24 cellular contexts compared by ENCODE assay signal in genomic region chr3:54827056-54827687, GRCh38.
A peak's percentile ranks its signal among the peaks of the same experiment; 100 is the strongest.
DNase-seq lines count a peak whose midpoint lies in the region; ATAC-seq, FAIRE-seq and TF ChIP-seq lines count a peak whose summit lies in the region.
"Had no signal": no experiment of that assay in that cellular context is flagged by ENCODE, and none has a peak within 500 bp of the region (broad histone marks: within the 10 kb centered on the region; RNA-seq: fewer than 3 reads in every experiment).

No MANE protein-coding gene starts in this region.

- no peak for TF ChIP-seq CTCF in mammary epithelial cell (conservative IDR thresholded peaks at IDR 0.05 in 1 of 2, IDR thresholded peaks at IDR 0.05 in 1 of 2; ENCODE audit: extremely low read depth in 1 of 2, insufficient read depth in 1 of 2, low read depth in 1 of 2, low read length in 2 of 2)
- no peak for TF ChIP-seq CTCF in MCF 10A (IDR thresholded peaks at IDR 0.05; ENCODE audit: unreplicated experiment)
- no peak for TF ChIP-seq CTCF in keratinocyte (optimal IDR thresholded peaks at IDR 0.05 in 1 of 3, IDR thresholded peaks at IDR 0.05 in 1 of 3, conservative IDR thresholded peaks at IDR 0.05 in 1 of 3; ENCODE audit: extremely low read depth in 1 of 3, insufficient read depth in 2 of 3, low read length in 3 of 3)
- no peak for TF ChIP-seq CTCF in vagina (IDR thresholded peaks at IDR 0.05)
- no peak for TF ChIP-seq CTCF in GM23338 (conservative IDR thresholded peaks at IDR 0.05; ENCODE audit: low read depth in 2 of 2)

- H2AFZ ChIP-seq in mammary epithelial cell (ENCODE audit: low read depth, low read length) (peak overlapping the region; percentile 46), keratinocyte (ENCODE audit: control insufficient read depth, low read length) (no peak overlapping the region), GM23338 (no peak overlapping the region)
- H2AFZ ChIP-seq: PC-9 had no signal

- POLR2A ChIA-PET in MCF 10A (lab: Yijun Ruan, JAX) = no interaction called here

- DNase-seq in mammary epithelial cell (no peak), MCF 10A (ENCODE audit: unreplicated experiment) (no peak), caudate nucleus (lab: John Stamatoyannopoulos, UW) (peak in 4 of 61 donors; percentile 26 to 42 (median 36)), keratinocyte (ENCODE audit: low read depth, low spot score) (no peak), vagina (ENCODE audit: extremely low spot score in 2 of 2) (no peak), 8988T (no peak), GM23338 (ENCODE audit: low spot score) (no peak), posterior cingulate gyrus (no peak)
- DNase-seq: CD4-positive, alpha-beta T cell; DMS53; H7; Karpas-422; MV-4-11; NCI-H1105; NCI-H1436 treated with DMSO at 0.1 percent for 48 hours; NCI-H2029; NCI-H446; NCI-H526; PC-9; SJCRH30 had no signal

- intact Hi-C loops in mammary epithelial cell (cut with micrococcal nuclease) = no loop called here
- intact Hi-C loops in MCF 10A (cut with micrococcal nuclease) = no loop called here
- intact Hi-C loops in vagina (cut with DNase I) = no loop called here
- intact Hi-C loops in posterior cingulate gyrus (cut with DNase I) = no loop called here

- no peaks in the 10 kb centered on the region for H3K79me2 ChIP-seq in mammary epithelial cell (ENCODE audit: insufficient read depth, low read length)
- H3K79me2 ChIP-seq in keratinocyte (ENCODE audit: control insufficient read depth, insufficient read depth, low read length) = no peaks in the 10 kb centered on the region
- H3K79me2 ChIP-seq in GM23338 (replicated peaks; ENCODE audit: insufficient read depth) = no peaks in the 10 kb centered on the region

- dilution Hi-C loops in mammary epithelial cell (cut with HindIII; ENCODE audit: low sequenced_read_pairs) = no loop called here
- dilution Hi-C loops in keratinocyte (cut with MboI; ENCODE audit: extremely low pct_ligation_motif_present, low sequenced_read_pairs) = no loop called here

- H3F3A ChIP-seq in GM23338 (replicated peaks; ENCODE audit: low read depth) = no peaks in the 10 kb centered on the region

- H3K27ac ChIP-seq in mammary epithelial cell (ENCODE audit: insufficient read depth, low read depth, low read length) (no peak overlapping the region), caudate nucleus (ENCODE audit: low read depth, low read length) (peak overlapping the region; percentile 6), keratinocyte (ENCODE audit: control insufficient read depth, insufficient read depth, low read length) (no peak overlapping the region), vagina (peak overlapping the region; percentile 17), GM23338 (ENCODE audit: low read depth) (no peak overlapping the region)
- H3K27ac ChIP-seq: BLaER1 treated with 17β-estradiol and CSF1 and Interleukin-3, amounts not matched to agents 10 nM and 100 nM; PC-9; SJCRH30 had no signal

- H3K4me1 Mint-ChIP-seq in MCF 10A (ENCODE audit: insufficient read depth, unreplicated experiment) (no peaks in the 10 kb centered on the region), GM23338 (peaks cover 2% of the 10 kb centered on the region; the same call in 1 of the 3 replicates)

- H3K36me3 ChIP-seq in mammary epithelial cell (ENCODE audit: insufficient read depth, low read length) (no peaks in the 10 kb centered on the region), keratinocyte (ENCODE audit: control insufficient read depth in 2 of 2, extremely low read depth in 1 of 2, insufficient read depth in 2 of 2, low read length in 2 of 2) (no peaks in the 10 kb centered on the region), vagina (no peaks in the 10 kb centered on the region), GM23338 (ENCODE audit: insufficient read depth) (0 out of 2 replicates have a peak, but pooled peaks cover 3% of the 10 kb centered on the region)
- H3K36me3 ChIP-seq: BLaER1 treated with 17β-estradiol and CSF1 and Interleukin-3, amounts not matched to agents 10 nM and 100 nM; SJCRH30 had no signal

- WGBS in mammary epithelial cell (ENCODE audit: low coverage, missing lambda C conversion rate) = 53% methylated on average over 9 of the region's 9 CpGs

- no peaks in the 10 kb centered on the region for H3K9me1 ChIP-seq in keratinocyte (ENCODE audit: control insufficient read depth, extremely low read depth, insufficient read depth, low read length)

- H3K4me3 Mint-ChIP-seq in MCF 10A (ENCODE audit: unreplicated experiment) = no peak overlapping the region
- no peak overlapping the region for H3K4me3 Mint-ChIP-seq in GM23338
- H3K4me3 Mint-ChIP-seq: CD4-positive, alpha-beta T cell had no signal

- ATAC-seq in GM23338 = no peak
- ATAC-seq: Right ventricle myocardium inferior had no signal

- peaks cover 14% of the 10 kb centered on the region for H3K4me1 ChIP-seq in mammary epithelial cell (ENCODE audit: insufficient read depth, low read length)
- no peaks in the 10 kb centered on the region for H3K4me1 ChIP-seq in keratinocyte (ENCODE audit: control insufficient read depth, extremely low read depth, insufficient read depth, low read length)
- H3K4me1 ChIP-seq in vagina = peaks cover 15% of the 10 kb centered on the region
- 0 out of 2 replicates have a peak, but pooled peaks cover 3% of the 10 kb centered on the region for H3K4me1 ChIP-seq in GM23338 (ENCODE audit: insufficient read depth)
- H3K4me1 ChIP-seq: BLaER1 treated with 17β-estradiol and CSF1 and Interleukin-3, amounts not matched to agents 10 nM and 100 nM; SJCRH30 had no signal

- no peaks in the 10 kb centered on the region for H3K9me3 Mint-ChIP-seq in MCF 10A (ENCODE audit: unreplicated experiment)
- peaks cover 18% of the 10 kb centered on the region for H3K9me3 Mint-ChIP-seq in GM23338

- H3K9me3 ChIP-seq in mammary epithelial cell (replicated peaks; ENCODE audit: insufficient read depth, low read length) (peaks cover 3% of the 10 kb centered on the region), keratinocyte (ENCODE audit: control insufficient read depth, low read depth, low read length) (no peaks in the 10 kb centered on the region), vagina (no peaks in the 10 kb centered on the region)
- H3K9me3 ChIP-seq: SJCRH30 had no signal

- H3K9me2 ChIP-seq in GM23338 (ENCODE audit: insufficient read depth) = no peaks in the 10 kb centered on the region

- no peak overlapping the region for H3K4me2 ChIP-seq in mammary epithelial cell (ENCODE audit: insufficient read depth, low read depth, low read length)
- H3K4me2 ChIP-seq in keratinocyte (ENCODE audit: control insufficient read depth, extremely low read depth, insufficient read depth, low read depth, low read length) = no peak overlapping the region
- no peak overlapping the region for H3K4me2 ChIP-seq in GM23338
- H3K4me2 ChIP-seq: BLaER1 treated with 17β-estradiol and CSF1 and Interleukin-3, amounts not matched to agents 10 nM and 100 nM; PC-9 had no signal

- H3K4me3 ChIP-seq in mammary epithelial cell (replicated peaks in 1 of 3; ENCODE audit: insufficient read depth in 1 of 3, low read depth in 2 of 3, low read length in 3 of 3) (no peak overlapping the region), keratinocyte (ENCODE audit: control insufficient read depth in 2 of 3, extremely low read depth in 1 of 3, insufficient read depth in 2 of 3, low read depth in 1 of 3, low read length in 3 of 3) (no peak overlapping the region), vagina (no peak overlapping the region), GM23338 (no peak overlapping the region)
- H3K4me3 ChIP-seq: BLaER1 treated with 17β-estradiol and CSF1 and Interleukin-3, amounts not matched to agents 10 nM and 100 nM; PC-9; SJCRH30 had no signal

- H4K20me1 ChIP-seq in mammary epithelial cell (ENCODE audit: insufficient read depth, low read length) = no peaks in the 10 kb centered on the region
- H4K20me1 ChIP-seq in keratinocyte (ENCODE audit: control insufficient read depth, extremely low read depth, insufficient read depth, low read length) = no peaks in the 10 kb centered on the region
- H4K20me1 ChIP-seq in GM23338 (replicated peaks; ENCODE audit: insufficient read depth) = peaks cover 2% of the 10 kb centered on the region; the same call in 1 of the 2 replicates
- H4K20me1 ChIP-seq: BLaER1 treated with 17β-estradiol and CSF1 and Interleukin-3, amounts not matched to agents 10 nM and 100 nM had no signal

- H3K27me3 Mint-ChIP-seq in MCF 10A (ENCODE audit: insufficient read depth, unreplicated experiment) (no peaks in the 10 kb centered on the region), GM23338 (ENCODE audit: insufficient read depth, low read depth, poor library complexity) (peaks cover 21% of the 10 kb centered on the region)
- H3K27me3 Mint-ChIP-seq: CD4-positive, alpha-beta T cell had no signal

- peak; percentile 46 for FAIRE-seq in keratinocyte (lab: Jason Lieb, UNC)
- FAIRE-seq: D721Med, G401.6 had no signal

- CTCF ChIA-PET in mammary epithelial cell (lab: Charles Lee; ENCODE audit: low non-redundant PET) (no interaction called here), MCF 10A (lab: Yijun Ruan, JAX) (no interaction called here)

- no peak overlapping the region for H3K9ac ChIP-seq in mammary epithelial cell (ENCODE audit: insufficient read depth, low read length)
- no peak overlapping the region for H3K9ac ChIP-seq in keratinocyte (ENCODE audit: control insufficient read depth, extremely low read depth, insufficient read depth, low read length)
- H3K9ac ChIP-seq: BLaER1 treated with 17β-estradiol and CSF1 and Interleukin-3, amounts not matched to agents 10 nM and 100 nM had no signal

- no peak for TF ChIP-seq POLR2A in vagina (IDR thresholded peaks at IDR 0.05)

- no peak overlapping the region for H3K27ac Mint-ChIP-seq in MCF 10A (ENCODE audit: low read depth, unreplicated experiment)
- H3K27ac Mint-ChIP-seq in GM23338 = no peak overlapping the region
- H3K27ac Mint-ChIP-seq: CD4-positive, alpha-beta T cell had no signal

- no peaks in the 10 kb centered on the region for H3K36me3 Mint-ChIP-seq in MCF 10A (ENCODE audit: insufficient read depth, unreplicated experiment)
- peaks cover 11% of the 10 kb centered on the region; the same call in 2 of the 3 replicates for H3K36me3 Mint-ChIP-seq in GM23338 (ENCODE audit: low read depth)

- BruUV-seq in mammary epithelial cell (replicated peaks; lab: Mats Ljungman, UMichigan) = no TSS peak
- BruUV-seq in MCF 10A (replicated peaks; lab: Mats Ljungman, UMichigan) = no TSS peak

- in situ Hi-C loops in mammary epithelial cell (cut with MboI; ENCODE audit: low sequenced_read_pairs in 2 of 2) = loop anchor here in 1 of 2 donors (25.0 kb wide), 1 partner anchor 390 kb away; no protein-coding TSS in a partner anchor

- H3K27me3 ChIP-seq in mammary epithelial cell (ENCODE audit: insufficient read depth, low read length) (no peaks in the 10 kb centered on the region), keratinocyte (ENCODE audit: control insufficient read depth, extremely low read depth, insufficient read depth, low read length) (no peaks in the 10 kb centered on the region), vagina (no peaks in the 10 kb centered on the region), GM23338 (ENCODE audit: insufficient read depth) (peaks cover 25% of the 10 kb centered on the region)
- H3K27me3 ChIP-seq: BLaER1 treated with 17β-estradiol and CSF1 and Interleukin-3, amounts not matched to agents 10 nM and 100 nM; SJCRH30 had no signal

TF ChIP-seq in GM23338, 12 proteins besides CTCF, POLR2A, EP300 and RAD21 (continues in another document):
- TF ChIP-seq CREB1 (CRISPR knock-in tag; IDR thresholded peaks at IDR 0.05; ENCODE audit: low read depth) (no peak), EZH2 (IDR thresholded peaks at IDR 0.05; ENCODE audit: low read depth, unreplicated experiment) (no peak), ZNF331 (CRISPR knock-in tag; IDR thresholded peaks at IDR 0.05; ENCODE audit: low read depth) (no peak)

Comparison
In these comparisons a context has a peak if more than half of its experiments do, and no peak if none do; other contexts are left out.
1. H3K27ac ChIP-seq: peak in caudate nucleus (single experiment) and vagina (single experiment); none in mammary epithelial cell (single experiment), keratinocyte (single experiment) and GM23338 (single experiment).